1 cellular context compared by ENCODE assay signal in genomic region chr1:233114159-233114558, GRCh38.
TF ChIP-seq lines count a peak whose summit lies in the region.

No MANE protein-coding gene starts in this region.

TF ChIP-seq in GM23338, 12 proteins besides CTCF, POLR2A, EP300 and RAD21 (continued from another document):
- TF ChIP-seq REST (IDR thresholded peaks at IDR 0.05; ENCODE audit: unreplicated experiment), result no peak
